19 cellular contexts compared by ENCODE assay signal in genomic region chr6:31968791-31969711, GRCh38. TPM values are rescaled to one million over a fixed set of nuclear protein-coding genes. Genes with fewer than 3 reads are reported as not detected.
DNase-seq lines count a peak whose midpoint lies in the region; ATAC-seq and TF ChIP-seq lines count a peak whose summit lies in the region.
"Had no signal": no experiment of that assay in that cellular context is flagged by ENCODE, and none has a peak within 500 bp of the region (broad histone marks: within the 10 kb centered on the region; RNA-seq: fewer than 3 reads in every experiment).

No MANE protein-coding gene starts in this region.

- no peak overlapping the region for H3K4me3 Mint-ChIP-seq in CD8-positive, alpha-beta T cell
- H3K4me3 Mint-ChIP-seq in nephron (peak overlapping the region; percentile 96 to 99 (median 99)), H9 (no peak overlapping the region; a peak in 1 of 5 replicates)

- H3T11ph ChIP-seq in H9 (ENCODE audit: low read length), result no peak overlapping the region

- peak overlapping the region; percentile 100 for H3K27ac Mint-ChIP-seq in CD8-positive, alpha-beta T cell
- H3K27ac Mint-ChIP-seq in nephron (peak overlapping the region in 1 of 3 experiments; percentile 48), H9 (no peak overlapping the region)

- no peak overlapping the region for H2BK20ac ChIP-seq in H9 (ENCODE audit: low read depth, low read length, poor library complexity, severe bottlenecking)

- H3K27me3 Mint-ChIP-seq in CD8-positive, alpha-beta T cell (ENCODE audit: low read depth), result no peaks in the 10 kb centered on the region
- H3K27me3 Mint-ChIP-seq in nephron (ENCODE audit: low read depth) (no peaks in the 10 kb centered on the region), H9 (ENCODE audit: low read depth) (no peaks in the 10 kb centered on the region; the same call in 1 of the 2 replicates)

- no peaks in the 10 kb centered on the region for H3K9me3 Mint-ChIP-seq in CD8-positive, alpha-beta T cell
- H3K9me3 Mint-ChIP-seq in nephron (no peaks in the 10 kb centered on the region), H9 (0 out of 5 replicates have a peak, but pooled peaks cover 0 to 2% of the 10 kb centered on the region in 2 experiments)

- H4K5ac ChIP-seq in H9 (ENCODE audit: insufficient read length, low read depth, low read length), result no peak overlapping the region

- H3K18ac ChIP-seq in H9 (ENCODE audit: insufficient read length, low read depth, low read length), result no peak overlapping the region

- H3K9me3 ChIP-seq in AG04450 (ENCODE audit: control insufficient read depth, insufficient read depth, low read length) (no peaks in the 10 kb centered on the region; the same call in 1 of the 2 replicates), ascending aorta (no peaks in the 10 kb centered on the region), H9 (ENCODE audit: control insufficient read depth, low read depth, low read length) (no peaks in the 10 kb centered on the region)
- H3K9me3 ChIP-seq in CD8-positive, alpha-beta T cell (ENCODE audit: low read length), result no peaks in the 10 kb centered on the region
- H3K9me3 ChIP-seq: left ventricle myocardium inferior, stomach had no signal

- H3K36me3 Mint-ChIP-seq in CD8-positive, alpha-beta T cell, result peaks cover 71% of the 10 kb centered on the region
- H3K36me3 Mint-ChIP-seq in nephron (ENCODE audit: low read depth) (peaks cover 40% of the 10 kb centered on the region), H9 (ENCODE audit: insufficient read depth in 1 of 3, low read depth in 3 of 3) (peaks cover 29 to 67% (median 65%) of the 10 kb centered on the region in 3 experiments; a peak in 6 of 7 replicates)

- no CpG with 5 or more reads among the region's 23 CpGs for WGBS in H9 (ENCODE audit: extremely low coverage, insufficient read length, low lambda C conversion rate)

- H4K20me1 ChIP-seq in H9 (ENCODE audit: control insufficient read depth, insufficient read depth, insufficient read length), result no peaks in the 10 kb centered on the region

- DNase-seq in AG04450 (ENCODE audit: low read depth, low spot score) (no peak), ascending aorta (ENCODE audit: low spot score in 2 of 2) (no peak), NOMO-1 treated with DMSO at 0.1 percent for 48 hours (lab: John Stamatoyannopoulos, UW; ENCODE audit: unreplicated experiment) (no peak), foreskin melanocyte (no peak), SW480 (ENCODE audit: low spot score) (no peak), H9 (no peak)
- no peak for DNase-seq in CD8-positive, alpha-beta T cell
- DNase-seq: activated naive CD4-positive, alpha-beta T cell treated with Interleukin-2 at 50 U/mL for 16 hours; DND-41; foreskin keratinocyte; left ventricle myocardium inferior; MV-4-11; NCI-H2081 treated with DMSO at 0.1 percent for 48 hours; NCI-H774; occipital lobe; small intestine; stomach; T1000 had no signal

- H3K4me2 ChIP-seq in H9 (ENCODE audit: insufficient read depth, insufficient read length, low read length), result no peak overlapping the region

- H3K27ac ChIP-seq in AG04450 (ENCODE audit: low read depth, low read length) (peak overlapping the region; percentile 11), ascending aorta (peak overlapping the region; percentile 14 to 18), H9 (ENCODE audit: insufficient read length, low read depth, low read length) (no peak overlapping the region)
- no peak overlapping the region for H3K27ac ChIP-seq in CD8-positive, alpha-beta T cell (ENCODE audit: low read depth, low read length)
- H3K27ac ChIP-seq: foreskin keratinocyte, left ventricle myocardium inferior had no signal

- H2BK120ac ChIP-seq in H9 (ENCODE audit: low read depth, low read length, poor library complexity, severe bottlenecking), result no peak overlapping the region

- TF ChIP-seq CTCF in AG04450 (IDR thresholded peaks at IDR 0.05; ENCODE audit: low read depth, low read length) (no peak), ascending aorta (IDR thresholded peaks at IDR 0.05) (no peak), nephron (IDR thresholded peaks at IDR 0.05; ENCODE audit: unreplicated experiment in 3 of 3) (no peak), H9 (conservative IDR thresholded peaks at IDR 0.05) (no peak)
- TF ChIP-seq CTCF in CD8-positive, alpha-beta T cell (IDR thresholded peaks at IDR 0.05), result no peak

- peaks cover 33% of the 10 kb centered on the region for H3K4me1 Mint-ChIP-seq in CD8-positive, alpha-beta T cell (ENCODE audit: low read depth)
- H3K4me1 Mint-ChIP-seq in nephron, result peaks cover 27% of the 10 kb centered on the region
- peaks cover 8 to 11% of the 10 kb centered on the region in 2 experiments for H3K4me1 Mint-ChIP-seq in H9

- peaks cover 34% of the 10 kb centered on the region for H3K36me3 ChIP-seq in CD8-positive, alpha-beta T cell (ENCODE audit: insufficient read depth, low read length)
- H3K36me3 ChIP-seq in ascending aorta, result peaks cover 51 to 65% of the 10 kb centered on the region in 2 donors

- H3K23me2 ChIP-seq in H9 (ENCODE audit: insufficient read length, low read depth, low read length, poor library complexity, severe bottlenecking), result peaks cover 6% of the 10 kb centered on the region

- no peak overlapping the region for H4K91ac ChIP-seq in H9 (ENCODE audit: insufficient read length, low read depth, low read length)

- H3K79me2 ChIP-seq in H9 (ENCODE audit: insufficient read depth, low read length), result no peaks in the 10 kb centered on the region; the same call in 1 of the 2 replicates

- H3K79me1 ChIP-seq in H9 (ENCODE audit: insufficient read depth, low read depth, low read length, poor library complexity, severe bottlenecking), result no peaks in the 10 kb centered on the region

- H3K14ac ChIP-seq in H9 (ENCODE audit: insufficient read depth, low read length), result no peak overlapping the region

- intact Hi-C loops in CD8-positive, alpha-beta T cell (cut with DNase I, micrococcal nuclease), result no loop called here
- intact Hi-C loops in ascending aorta (cut with DNase I), result no loop called here

- no peak for ATAC-seq in CD8-positive, alpha-beta T cell
- ATAC-seq: foreskin keratinocyte had no signal

- H3K4me3 ChIP-seq in AG04450 (ENCODE audit: low read depth, low read length) (no peak overlapping the region), ascending aorta (no peak overlapping the region)
- no peak overlapping the region for H3K4me3 ChIP-seq in CD8-positive, alpha-beta T cell (ENCODE audit: low read depth, low read length)
- H3K4me3 ChIP-seq: left ventricle myocardium inferior, stomach had no signal

- H2AFZ ChIP-seq in H9 (ENCODE audit: low read length), result no peak overlapping the region

- H2AK5ac ChIP-seq in H9 (ENCODE audit: insufficient read length, low read length), result no peak overlapping the region

- no peak overlapping the region for H3K4ac ChIP-seq in H9 (ENCODE audit: low read depth, low read length)

- H2BK12ac ChIP-seq in H9 (ENCODE audit: insufficient read length, low read depth, low read length), result no peak overlapping the region

- H2BK5ac ChIP-seq in H9 (ENCODE audit: insufficient read length, low read length), result no peak overlapping the region

- H2BK15ac ChIP-seq in H9 (ENCODE audit: low read depth, low read length), result no peak overlapping the region

- H3K4me1 ChIP-seq in CD8-positive, alpha-beta T cell (ENCODE audit: insufficient read depth, low read length), result peaks cover 22% of the 10 kb centered on the region
- H3K4me1 ChIP-seq in ascending aorta, result peaks cover 10 to 16% of the 10 kb centered on the region in 2 donors
- H3K4me1 ChIP-seq in H9 (ENCODE audit: insufficient read depth, low read length), result peaks cover 3% of the 10 kb centered on the region; the same call in 1 of the 2 replicates
- H3K4me1 ChIP-seq: foreskin keratinocyte had no signal

- CTCF ChIA-PET in AG04450 (lab: Charles Lee), result no interaction called here
- CTCF ChIA-PET in CD8-positive, alpha-beta T cell (lab: Charles Lee), result interaction anchor here (0.7 to 1.6 kb wide), 4 partner anchors 9 to 103 kb away, joined by 3 to 4 read pairs (median 4); partner anchors contain the start of genes NELFE and SKIC2

- no peak overlapping the region for H3K23ac ChIP-seq in H9 (ENCODE audit: insufficient read length, low read depth, low read length)

- no peak overlapping the region for H3K9ac ChIP-seq in H9 (ENCODE audit: extremely low read depth, insufficient read length, low read length)

- H3K56ac ChIP-seq in H9 (ENCODE audit: insufficient read length, low read depth, low read length), result no peak overlapping the region

- POLR2A ChIA-PET in AG04450 (lab: Yijun Ruan, JAX), result interaction anchor here (1.5 kb wide), 1 partner anchor 9 kb away, joined by 5 read pairs; the partner anchor contains the start of gene SKIC2
- POLR2A ChIA-PET in CD8-positive, alpha-beta T cell (lab: Charles Lee), result interaction anchor here (0.6 kb wide), 1 partner anchor 448 kb away, joined by 3 read pairs; no protein-coding TSS in a partner anchor

- H4K8ac ChIP-seq in H9 (replicated peaks; ENCODE audit: insufficient read length, low read depth, low read length), result no peak overlapping the region

- H3K27me3 ChIP-seq in AG04450 (ENCODE audit: control insufficient read depth, insufficient read depth, low read length), result no peaks in the 10 kb centered on the region
- no peaks in the 10 kb centered on the region for H3K27me3 ChIP-seq in CD8-positive, alpha-beta T cell (ENCODE audit: insufficient read depth, low read length)
- H3K27me3 ChIP-seq in ascending aorta, result no peaks in the 10 kb centered on the region
- no peaks in the 10 kb centered on the region for H3K27me3 ChIP-seq in H9 (ENCODE audit: insufficient read depth, low read length)
- H3K27me3 ChIP-seq: foreskin keratinocyte, stomach had no signal

RNA-seq across cellular contexts. Expression of gene DXO, which starts 2.9 kb away (rescaled TPM):
- 11.4 and 14.9 TPM in 2 replicates for polyA plus RNA-seq in AG04450 (2011; rRNA removed)
- 14.8 and 22.1 TPM in 2 replicates for polyA minus RNA-seq in AG04450 (2011; rRNA and poly(A)+ RNA removed)
- total RNA-seq in CD8-positive, alpha-beta T cell, result 10 to 100 TPM; 20.8 to 22.2 TPM
- total RNA-seq in ascending aorta, result 18.0 TPM
- total RNA-seq in H9 (2021), result 21.6 and 22.9 TPM in 2 replicates

RNA-seq across cellular contexts. Expression of gene SKIC2, which starts 10.1 kb away (rescaled TPM):
- polyA plus RNA-seq in AG04450 (2011; rRNA removed), result 26.0 and 30.4 TPM in 2 replicates
- polyA minus RNA-seq in AG04450 (2011; rRNA and poly(A)+ RNA removed), result 66.5 and 80.7 TPM in 2 replicates
- total RNA-seq in CD8-positive, alpha-beta T cell, result 100 to 1,000 TPM; 107 to 115 TPM
- total RNA-seq in ascending aorta (77.4 TPM), H9 (2021) (78.8 and 86.2 TPM in 2 replicates)

RNA-seq across cellular contexts. Expression of gene NELFE, which starts 10.3 kb away (rescaled TPM):
- 51.4 and 55.7 TPM in 2 replicates for polyA plus RNA-seq in AG04450 (2011; rRNA removed)
- 44.2 and 50.5 TPM in 2 replicates for polyA minus RNA-seq in AG04450 (2011; rRNA and poly(A)+ RNA removed)
- total RNA-seq in CD8-positive, alpha-beta T cell, result 10 to 100 TPM; 50.4 to 55.1 TPM
- total RNA-seq in ascending aorta (208 TPM), H9 (2021) (90.8 and 91.4 TPM in 2 replicates)

RNA-seq across cellular contexts. Expression of gene C4A, which starts 12.8 kb away (rescaled TPM):
- 7.5 and 7.6 TPM in 2 replicates for polyA plus RNA-seq in AG04450 (2011; rRNA removed)
- polyA minus RNA-seq in AG04450 (2011; rRNA and poly(A)+ RNA removed), result 4.8 and 8.9 TPM in 2 replicates
- 1 to 10 TPM; 3.0 to 5.5 TPM for total RNA-seq in CD8-positive, alpha-beta T cell
- total RNA-seq in ascending aorta (147 TPM), H9 (2021) (4.3 and 5.1 TPM in 2 replicates)

RNA-seq across cellular contexts. Expression of gene CFB, which starts 23.2 kb away (rescaled TPM):
- 13.3 and 14.0 TPM in 2 replicates for polyA plus RNA-seq in AG04450 (2011; rRNA removed)
- 8.9 and 10.8 TPM in 2 replicates for polyA minus RNA-seq in AG04450 (2011; rRNA and poly(A)+ RNA removed)
- total RNA-seq in CD8-positive, alpha-beta T cell, result 1 to 10 TPM; 1.3 to 2.3 TPM
- 132 TPM for total RNA-seq in ascending aorta
- total RNA-seq in H9 (2021), result 0.31 and 0.39 TPM in 2 replicates

Comparison
In these comparisons a context has a peak if more than half of its experiments do, and no peak if none do; other contexts are left out.
1. H3K27ac ChIP-seq: peak in AG04450 (single experiment) and ascending aorta (2 of 2); none in CD8-positive, alpha-beta T cell (single experiment) and H9 (single experiment).
2. H3K4me3 Mint-ChIP-seq: peak in nephron (3 of 3); none in CD8-positive, alpha-beta T cell (single experiment) and H9 (0 of 2).